In the genomic region with DNA sequence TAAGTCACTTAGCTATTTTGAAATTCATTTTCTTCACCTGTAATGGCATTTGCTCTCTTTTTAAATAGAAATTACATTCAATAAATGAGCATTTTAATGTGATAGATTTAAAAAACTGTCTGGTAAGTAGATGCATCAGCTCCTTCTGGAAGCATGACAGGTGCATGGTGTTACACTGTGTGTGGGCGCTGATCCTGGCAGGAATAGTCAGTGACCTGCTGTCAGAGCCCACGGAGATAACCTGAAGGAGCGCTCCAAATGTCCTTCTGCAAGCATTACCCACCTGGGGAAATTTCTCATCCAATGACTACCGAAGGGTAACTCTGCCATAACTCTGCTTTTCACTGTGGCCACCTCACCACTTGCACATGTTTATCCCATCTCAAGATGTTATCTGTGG, we compare ENCODE assay signal across 18 cellular contexts.
DNase-seq lines count a peak whose midpoint lies in the region; ATAC-seq and TF ChIP-seq lines count a peak whose summit lies in the region.
"Had no signal": no experiment of that assay in that cellular context is flagged by ENCODE, and none has a peak within 500 bp of the region (broad histone marks: within the 10 kb centered on the region; RNA-seq: fewer than 3 reads in every experiment).

No MANE protein-coding gene starts in this region.

- no peaks in the 10 kb centered on the region for H3K9me3 Mint-ChIP-seq in H9
- H3K9me3 Mint-ChIP-seq in nephron progenitor cell: no peaks in the 10 kb centered on the region
- H3K9me3 Mint-ChIP-seq: CD4-positive, alpha-beta T cell had no signal

- no peaks in the 10 kb centered on the region for H4K20me1 ChIP-seq in H9 (ENCODE audit: control insufficient read depth, insufficient read depth, insufficient read length)

- DNase-seq in COR-L47 (lab: John Stamatoyannopoulos, UW) (peak; percentile 43), NCI-H146 (lab: John Stamatoyannopoulos, UW) (peak; percentile 81), cerebellar nuclear complex (lab: John Stamatoyannopoulos, UW) (peak; percentile 40 to 76), myocyte (ENCODE audit: low read depth) (peak; percentile 13), H9 (no peak), nephron progenitor cell (no peak)
- DNase-seq: CD4-positive, alpha-beta T cell; DMS79; Kasumi-1; MG63; NCI-H1048; NCI-H1436 treated with DMSO at 0.1 percent for 48 hours; NCI-H2081 treated with DMSO at 0.1 percent for 48 hours; NCI-H774 had no signal

- no peak overlapping the region for H2BK5ac ChIP-seq in H9 (ENCODE audit: insufficient read length, low read length)

- no peak overlapping the region for H3K27ac ChIP-seq in H9 (ENCODE audit: insufficient read length, low read depth, low read length)
- H3K27ac ChIP-seq: A549, SK-N-MC had no signal

- no peak overlapping the region for H3K56ac ChIP-seq in H9 (ENCODE audit: insufficient read length, low read depth, low read length)

- H3T11ph ChIP-seq in H9 (ENCODE audit: low read length): no peak overlapping the region

- H2AK5ac ChIP-seq in H9 (ENCODE audit: insufficient read length, low read length): no peak overlapping the region

- TF ChIP-seq CTCF in H9 (conservative IDR thresholded peaks at IDR 0.05) (no peak), nephron progenitor cell (IDR thresholded peaks at IDR 0.05) (no peak)

- no peaks in the 10 kb centered on the region for H3K79me2 ChIP-seq in H9 (ENCODE audit: insufficient read depth, low read length)

- H2AFZ ChIP-seq in H9 (ENCODE audit: low read length): no peak overlapping the region

- no peak overlapping the region for H2BK120ac ChIP-seq in H9 (ENCODE audit: low read depth, low read length, poor library complexity, severe bottlenecking)

- no peaks in the 10 kb centered on the region for H3K23me2 ChIP-seq in H9 (ENCODE audit: insufficient read length, low read depth, low read length, poor library complexity, severe bottlenecking)

- H3K9me3 ChIP-seq in H9 (ENCODE audit: control insufficient read depth, low read depth, low read length): no peaks in the 10 kb centered on the region
- H3K9me3 ChIP-seq: A549, HAP-1, MG63 had no signal

- no peak overlapping the region for H3K14ac ChIP-seq in H9 (ENCODE audit: insufficient read depth, low read length)

- no peaks in the 10 kb centered on the region for H3K36me3 Mint-ChIP-seq in H9 (ENCODE audit: insufficient read depth in 1 of 3, low read depth in 3 of 3)
- no peaks in the 10 kb centered on the region for H3K36me3 Mint-ChIP-seq in nephron progenitor cell (ENCODE audit: low read depth)

- no peak overlapping the region for H3K4me2 ChIP-seq in H9 (ENCODE audit: insufficient read depth, insufficient read length, low read length)
- H3K4me2 ChIP-seq: A549 had no signal

- H3K27me3 Mint-ChIP-seq in H9 (ENCODE audit: low read depth): no peaks in the 10 kb centered on the region
- peaks cover 9% of the 10 kb centered on the region for H3K27me3 Mint-ChIP-seq in nephron progenitor cell (ENCODE audit: low read depth, poor library complexity)
- H3K27me3 Mint-ChIP-seq: CD4-positive, alpha-beta T cell had no signal

- no peaks in the 10 kb centered on the region for H3K4me1 Mint-ChIP-seq in H9
- no peaks in the 10 kb centered on the region for H3K4me1 Mint-ChIP-seq in nephron progenitor cell

- H4K5ac ChIP-seq in H9 (ENCODE audit: insufficient read length, low read depth, low read length): no peak overlapping the region

- no peak overlapping the region for H3K9ac ChIP-seq in H9 (ENCODE audit: extremely low read depth, insufficient read length, low read length)

- no peak overlapping the region for H4K8ac ChIP-seq in H9 (replicated peaks; ENCODE audit: insufficient read length, low read depth, low read length)

- no peak overlapping the region for H3K27ac Mint-ChIP-seq in H9
- no peak overlapping the region for H3K27ac Mint-ChIP-seq in nephron progenitor cell
- H3K27ac Mint-ChIP-seq: CD4-positive, alpha-beta T cell had no signal

- ATAC-seq in GM21360 (IDR thresholded peaks at IDR 0.05; ENCODE audit: unreplicated experiment): no peak
- ATAC-seq: A549 had no signal

- H3K79me1 ChIP-seq in H9 (ENCODE audit: insufficient read depth, low read depth, low read length, poor library complexity, severe bottlenecking): no peaks in the 10 kb centered on the region

- H3K4me3 Mint-ChIP-seq in H9 (no peak overlapping the region), nephron progenitor cell (no peak overlapping the region)
- H3K4me3 Mint-ChIP-seq: CD4-positive, alpha-beta T cell had no signal

- H3K4ac ChIP-seq in H9 (ENCODE audit: low read depth, low read length): no peak overlapping the region

- H2BK12ac ChIP-seq in H9 (ENCODE audit: insufficient read length, low read depth, low read length): no peak overlapping the region

- no CpG with 5 or more reads among the region's 4 CpGs for WGBS in H9 (ENCODE audit: extremely low coverage, insufficient read length, low lambda C conversion rate)

- no peak overlapping the region for H3K23ac ChIP-seq in H9 (ENCODE audit: insufficient read length, low read depth, low read length)

- H3K18ac ChIP-seq in H9 (ENCODE audit: insufficient read length, low read depth, low read length): no peak overlapping the region

- H3K4me1 ChIP-seq in H9 (ENCODE audit: insufficient read depth, low read length): no peaks in the 10 kb centered on the region
- H3K4me1 ChIP-seq: A549, HAP-1 had no signal

- H2BK15ac ChIP-seq in H9 (ENCODE audit: low read depth, low read length): no peak overlapping the region

- no peaks in the 10 kb centered on the region for H3K27me3 ChIP-seq in H9 (ENCODE audit: insufficient read depth, low read length)
- H3K27me3 ChIP-seq: MG63 had no signal

- no peak overlapping the region for H4K91ac ChIP-seq in H9 (ENCODE audit: insufficient read length, low read depth, low read length)

- H2BK20ac ChIP-seq in H9 (ENCODE audit: low read depth, low read length, poor library complexity, severe bottlenecking): no peak overlapping the region

Comparison
In these comparisons a context has a peak if more than half of its experiments do, and no peak if none do; other contexts are left out.
1. DNase-seq: peak in COR-L47 (single experiment), NCI-H146 (single experiment), cerebellar nuclear complex (2 of 2) and myocyte (single experiment); none in H9 (single experiment) and nephron progenitor cell (single experiment).